ENCODE assay signal across 19 cellular contexts in genomic region chr2:126753501-126754212, GRCh38.
DNase-seq lines count a peak whose midpoint lies in the region; ATAC-seq and TF ChIP-seq lines count a peak whose summit lies in the region.
"Had no signal": no experiment of that assay in that cellular context is flagged by ENCODE, and none has a peak within 500 bp of the region (broad histone marks: within the 10 kb centered on the region; RNA-seq: fewer than 3 reads in every experiment).

No MANE protein-coding gene starts in this region.

- no peak overlapping the region for H2BK12ac ChIP-seq in H9 (ENCODE audit: insufficient read length, low read depth, low read length)
- no peak overlapping the region for H2BK12ac ChIP-seq in neuronal stem cell (ENCODE audit: low read length)

- no TSS peak for BruUV-seq in Calu3 (replicated peaks; lab: Mats Ljungman, UMichigan)

- H3K36me3 Mint-ChIP-seq in CD8-positive, alpha-beta T cell, result no peaks in the 10 kb centered on the region
- H3K36me3 Mint-ChIP-seq in H9 (ENCODE audit: insufficient read depth in 1 of 3, low read depth in 3 of 3) (no peaks in the 10 kb centered on the region; a peak in 1 of 7 replicates), Calu3 (ENCODE audit: insufficient read depth, unreplicated experiment) (no peaks in the 10 kb centered on the region)
- H3K36me3 Mint-ChIP-seq: CD14-positive monocyte, IgD-negative memory B cell had no signal

- H3K4me2 ChIP-seq in H9 (ENCODE audit: insufficient read depth, insufficient read length, low read length) (no peak overlapping the region), neuronal stem cell (ENCODE audit: insufficient read depth, low read length, poor library complexity, severe bottlenecking) (no peak overlapping the region)
- H3K4me2 ChIP-seq: PC-9 had no signal

- no peaks in the 10 kb centered on the region for H3K27me3 Mint-ChIP-seq in CD8-positive, alpha-beta T cell (ENCODE audit: low read depth)
- H3K27me3 Mint-ChIP-seq in H9 (ENCODE audit: low read depth) (no peaks in the 10 kb centered on the region), Calu3 (ENCODE audit: unreplicated experiment) (peaks cover 10% of the 10 kb centered on the region)

- CTCF ChIA-PET in CD8-positive, alpha-beta T cell (lab: Charles Lee), result interaction anchor here (6.3 kb wide), 1 partner anchor 226 kb away, joined by 25 read pairs; no protein-coding TSS in a partner anchor
- CTCF ChIA-PET in Calu3 (lab: Charles Lee), result no interaction called here

- WGBS in H9 (ENCODE audit: extremely low coverage, insufficient read length, low lambda C conversion rate), result no CpG with 5 or more reads among the region's 11 CpGs
- no CpG with 5 or more reads among the region's 11 CpGs for WGBS in neuronal stem cell (ENCODE audit: extremely low coverage in 2 of 2, insufficient read length in 2 of 2, insufficient replicate concordance in 1 of 2), 2 donors

- no peaks in the 10 kb centered on the region for H3K79me1 ChIP-seq in H9 (ENCODE audit: insufficient read depth, low read depth, low read length, poor library complexity, severe bottlenecking)
- no peaks in the 10 kb centered on the region for H3K79me1 ChIP-seq in neuronal stem cell (ENCODE audit: low read depth, low read length)

- H3K4me1 ChIP-seq in CD8-positive, alpha-beta T cell (ENCODE audit: insufficient read depth, low read length), result peaks cover 10% of the 10 kb centered on the region
- H3K4me1 ChIP-seq in H9 (ENCODE audit: insufficient read depth, low read length) (peaks cover 2% of the 10 kb centered on the region; the same call in 1 of the 2 replicates), neuronal stem cell (ENCODE audit: control insufficient read depth in 2 of 2, insufficient read depth in 1 of 2, low read depth in 1 of 2, low read length in 2 of 2) (no peaks in the 10 kb centered on the region)
- H3K4me1 ChIP-seq: SJCRH30 had no signal

- H3K9me3 Mint-ChIP-seq in CD8-positive, alpha-beta T cell, result peaks cover 3% of the 10 kb centered on the region
- H3K9me3 Mint-ChIP-seq in H9 (no peaks in the 10 kb centered on the region; a peak in 1 of 5 replicates), Calu3 (ENCODE audit: low read depth, unreplicated experiment) (peaks cover 3% of the 10 kb centered on the region)
- H3K9me3 Mint-ChIP-seq: IgD-negative memory B cell had no signal

- H3K23ac ChIP-seq in H9 (ENCODE audit: insufficient read length, low read depth, low read length) (no peak overlapping the region), neuronal stem cell (ENCODE audit: low read depth, low read length, poor library complexity) (peak overlapping the region; percentile 62)

- POLR2A ChIA-PET in CD8-positive, alpha-beta T cell (lab: Charles Lee), result no interaction called here

- H3K14ac ChIP-seq in H9 (ENCODE audit: insufficient read depth, low read length) (peak overlapping the region; percentile 68), neuronal stem cell (ENCODE audit: low read length) (peak overlapping the region; percentile 50)

- no peaks in the 10 kb centered on the region for H3K27me3 ChIP-seq in CD8-positive, alpha-beta T cell (ENCODE audit: insufficient read depth, low read length)
- H3K27me3 ChIP-seq in H9 (ENCODE audit: insufficient read depth, low read length), result no peaks in the 10 kb centered on the region
- no peaks in the 10 kb centered on the region for H3K27me3 ChIP-seq in neuronal stem cell (ENCODE audit: control insufficient read depth in 3 of 3, insufficient read depth in 3 of 3, low read depth in 1 of 3, low read length in 3 of 3)
- H3K27me3 ChIP-seq: SJCRH30 had no signal

- H3K27ac ChIP-seq in CD8-positive, alpha-beta T cell (ENCODE audit: low read depth, low read length), result no peak overlapping the region
- no peak overlapping the region for H3K27ac ChIP-seq in H9 (ENCODE audit: insufficient read length, low read depth, low read length)
- H3K27ac ChIP-seq in neuronal stem cell (replicated peaks; ENCODE audit: low read length), result no peak overlapping the region
- H3K27ac ChIP-seq: PC-9, SJCRH30 had no signal

- H2BK15ac ChIP-seq in H9 (ENCODE audit: low read depth, low read length) (no peak overlapping the region), neuronal stem cell (ENCODE audit: low read length) (no peak overlapping the region)

- H3K27ac Mint-ChIP-seq in CD8-positive, alpha-beta T cell, result peak overlapping the region; percentile 81
- peak overlapping the region in 1 of 3 experiments; percentile 77; a peak in 1 of 7 replicates for H3K27ac Mint-ChIP-seq in H9
- no peak overlapping the region for H3K27ac Mint-ChIP-seq in Calu3 (ENCODE audit: unreplicated experiment)
- H3K27ac Mint-ChIP-seq: IgD-negative memory B cell had no signal

- no peak overlapping the region for H3K56ac ChIP-seq in H9 (ENCODE audit: insufficient read length, low read depth, low read length)

- no peak overlapping the region for H3K9ac ChIP-seq in H9 (ENCODE audit: extremely low read depth, insufficient read length, low read length)
- H3K9ac ChIP-seq in neuronal stem cell (ENCODE audit: low read depth, low read length, poor library complexity), result no peak overlapping the region

- H4K5ac ChIP-seq in H9 (ENCODE audit: insufficient read length, low read depth, low read length), result no peak overlapping the region

- intact Hi-C loops in CD8-positive, alpha-beta T cell (cut with DNase I, micrococcal nuclease), result no loop called here
- intact Hi-C loops in Calu3 (cut with micrococcal nuclease; ENCODE audit: unreplicated experiment), result no loop called here

- H4K8ac ChIP-seq in H9 (replicated peaks; ENCODE audit: insufficient read length, low read depth, low read length) (no peak overlapping the region), neuronal stem cell (ENCODE audit: low read depth, low read length) (no peak overlapping the region)

- TF ChIP-seq CTCF in CD8-positive, alpha-beta T cell (IDR thresholded peaks at IDR 0.05), result no peak
- TF ChIP-seq CTCF in H9 (conservative IDR thresholded peaks at IDR 0.05) (no peak), Calu3 (IDR thresholded peaks at IDR 0.05; ENCODE audit: unreplicated experiment) (no peak)

- H3T11ph ChIP-seq in H9 (ENCODE audit: low read length), result no peak overlapping the region

- H3K4ac ChIP-seq in H9 (ENCODE audit: low read depth, low read length) (no peak overlapping the region), neuronal stem cell (ENCODE audit: low read length) (peak overlapping the region; percentile 54)

- no peak overlapping the region for H2AFZ ChIP-seq in H9 (ENCODE audit: low read length)
- H2AFZ ChIP-seq in neuronal stem cell (ENCODE audit: low read length), result no peak overlapping the region
- H2AFZ ChIP-seq: PC-9 had no signal

- H3K23me2 ChIP-seq in H9 (ENCODE audit: insufficient read length, low read depth, low read length, poor library complexity, severe bottlenecking), result no peaks in the 10 kb centered on the region

- H2BK120ac ChIP-seq in H9 (ENCODE audit: low read depth, low read length, poor library complexity, severe bottlenecking), result no peak overlapping the region
- H2BK120ac ChIP-seq in neuronal stem cell (ENCODE audit: low read depth, low read length), result peak overlapping the region; percentile 21

- H3K18ac ChIP-seq in H9 (ENCODE audit: insufficient read length, low read depth, low read length) (peak overlapping the region; percentile 26), neuronal stem cell (ENCODE audit: low read length) (no peak overlapping the region)

- H2BK20ac ChIP-seq in H9 (ENCODE audit: low read depth, low read length, poor library complexity, severe bottlenecking), result no peak overlapping the region

- H3K9me3 ChIP-seq in CD8-positive, alpha-beta T cell (ENCODE audit: low read length), result no peaks in the 10 kb centered on the region
- H3K9me3 ChIP-seq in H9 (ENCODE audit: control insufficient read depth, low read depth, low read length) (no peaks in the 10 kb centered on the region), neuronal stem cell (replicated peaks in 1 of 2; ENCODE audit: control insufficient read depth in 2 of 2, insufficient read depth in 1 of 2, low read depth in 1 of 2, low read length in 2 of 2) (peaks cover 0 to 2% of the 10 kb centered on the region in 2 donors)
- H3K9me3 ChIP-seq: SJCRH30 had no signal

- H4K91ac ChIP-seq in H9 (ENCODE audit: insufficient read length, low read depth, low read length), result no peak overlapping the region
- no peak overlapping the region for H4K91ac ChIP-seq in neuronal stem cell (ENCODE audit: low read depth, low read length, poor library complexity)

- H3K36me3 ChIP-seq in CD8-positive, alpha-beta T cell (ENCODE audit: insufficient read depth, low read length), result no peaks in the 10 kb centered on the region
- H3K36me3 ChIP-seq in neuronal stem cell (replicated peaks in 1 of 2; ENCODE audit: control insufficient read depth in 2 of 2, insufficient read depth in 2 of 2, low read length in 2 of 2), result no peaks in the 10 kb centered on the region
- H3K36me3 ChIP-seq: SJCRH30 had no signal

- no peak for ATAC-seq in CD8-positive, alpha-beta T cell
- ATAC-seq in HG02852 (IDR thresholded peaks at IDR 0.05; ENCODE audit: unreplicated experiment), result no peak

- peak in 1 of 7 experiments; percentile 4 for DNase-seq in CD8-positive, alpha-beta T cell
- no peak for DNase-seq in H9
- DNase-seq in ecto neural progenitor cell (ENCODE audit: low spot score), result peak; percentile 14
- DNase-seq in neuronal stem cell (ENCODE audit: low spot score), result no peak
- DNase-seq in effector CD8-positive, alpha-beta T cell (lab: John Stamatoyannopoulos, UW), result no peak
- no peak for DNase-seq in Calu3
- DNase-seq: ACHN, AML-193, DMS53, HCEC 1CT, NCI-H1105 treated with DMSO at 0.1 percent for 48 hours, NCI-H1694 treated with DMSO at 0.1 percent for 48 hours, NCI-H446, NCI-H774, PC-9, SJCRH30 had no signal

- H3K79me2 ChIP-seq in H9 (ENCODE audit: insufficient read depth, low read length), result no peaks in the 10 kb centered on the region

- no peaks in the 10 kb centered on the region for H4K20me1 ChIP-seq in H9 (ENCODE audit: control insufficient read depth, insufficient read depth, insufficient read length)

- no peak overlapping the region for H3K4me3 ChIP-seq in CD8-positive, alpha-beta T cell (ENCODE audit: low read depth, low read length)
- H3K4me3 ChIP-seq in neuronal stem cell (ENCODE audit: low read length in 2 of 2), result no peak overlapping the region
- H3K4me3 ChIP-seq: PC-9, SJCRH30 had no signal

- H3K4me1 Mint-ChIP-seq in CD8-positive, alpha-beta T cell (ENCODE audit: low read depth), result peaks cover 35% of the 10 kb centered on the region
- peaks cover 14 to 17% of the 10 kb centered on the region in 2 experiments for H3K4me1 Mint-ChIP-seq in H9
- H3K4me1 Mint-ChIP-seq in Calu3 (ENCODE audit: low read depth, unreplicated experiment), result no peaks in the 10 kb centered on the region

- H2BK5ac ChIP-seq in H9 (ENCODE audit: insufficient read length, low read length) (no peak overlapping the region), neuronal stem cell (ENCODE audit: low read length) (no peak overlapping the region)

- no peak overlapping the region for H2AK5ac ChIP-seq in H9 (ENCODE audit: insufficient read length, low read length)
- H2AK5ac ChIP-seq in neuronal stem cell (ENCODE audit: low read depth, low read length), result no peak overlapping the region

- H3K4me3 Mint-ChIP-seq in CD8-positive, alpha-beta T cell, result no peak overlapping the region
- H3K4me3 Mint-ChIP-seq in H9, result no peak overlapping the region
- H3K4me3 Mint-ChIP-seq in Calu3 (ENCODE audit: low read depth, unreplicated experiment), result no peak overlapping the region
- H3K4me3 Mint-ChIP-seq: CD14-positive monocyte, IgD-negative memory B cell had no signal
